ENCODE assay signal across 24 cellular contexts in the genomic region with DNA sequence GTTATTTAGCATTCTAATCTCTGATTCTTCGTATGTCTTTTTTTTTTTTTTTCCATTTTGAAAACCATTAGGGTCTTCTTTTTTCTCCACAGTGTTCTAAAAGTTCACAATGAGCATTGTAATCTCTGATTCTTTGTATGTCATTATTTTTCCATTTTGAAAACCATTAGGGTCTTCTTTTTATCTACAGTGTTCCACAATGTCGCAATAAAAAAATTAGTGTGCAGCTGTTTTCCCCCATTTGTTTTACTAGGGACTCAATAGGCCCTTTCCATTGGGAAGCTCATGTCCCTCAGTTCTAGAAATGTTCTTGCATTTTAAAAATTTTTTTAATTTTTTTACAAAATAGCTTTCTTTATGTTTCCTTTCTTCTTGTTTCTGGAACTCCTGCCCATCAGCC.
"Had no signal": no experiment of that assay in that cellular context is flagged by ENCODE, and none has a peak within 500 bp of the region (broad histone marks: within the 10 kb centered on the region; RNA-seq: fewer than 3 reads in every experiment).

No MANE protein-coding gene starts in this region.

- FAIRE-seq: endometrium, islet of Langerhans, keratinocyte had no signal

- DNase-seq: cortex of kidney; effector CD8-positive, alpha-beta T cell; effector memory CD8-positive, alpha-beta T cell; endodermal cell; erythroblast; esophagus squamous epithelium; foreskin melanocyte; gastrocnemius medialis; glutamatergic neuron; head of caudate nucleus; heart right ventricle; hippocampal formation; left cardiac atrium; left lung; left ventricle myocardium superior; lower lobe of right lung; mucosa of descending colon; naive B cell; naive thymus-derived CD8-positive, alpha-beta T cell had no signal

- H3K27ac ChIP-seq: epithelial cell of prostate, esophagus squamous epithelium, gastrocnemius medialis, heart right ventricle, left lung, lower lobe of right lung had no signal

- ATAC-seq: effector memory CD8-positive, alpha-beta T cell; esophagus mucosa; gastrocnemius medialis; heart right ventricle; left cardiac atrium; left lung; left ventricle myocardium superior; lower lobe of right lung; mucosa of descending colon; naive thymus-derived CD8-positive, alpha-beta T cell had no signal

- H3K36me3 ChIP-seq: esophagus squamous epithelium, gastrocnemius medialis, heart right ventricle, left lung, lower lobe of right lung had no signal

- H3K4me1 ChIP-seq: esophagus squamous epithelium, gastrocnemius medialis, heart right ventricle, left lung, lower lobe of right lung had no signal

- H3K9me3 ChIP-seq: esophagus squamous epithelium, gastrocnemius medialis, heart right ventricle, left lung, lower lobe of right lung, mucosa of descending colon had no signal

- H3K27me3 ChIP-seq: left lung had no signal

- H3K4me3 ChIP-seq: esophagus squamous epithelium, gastrocnemius medialis, heart right ventricle, left lung, lower lobe of right lung, mucosa of descending colon had no signal
